Comparison of ENCODE assay signal across 9 cellular contexts in the genomic region with DNA sequence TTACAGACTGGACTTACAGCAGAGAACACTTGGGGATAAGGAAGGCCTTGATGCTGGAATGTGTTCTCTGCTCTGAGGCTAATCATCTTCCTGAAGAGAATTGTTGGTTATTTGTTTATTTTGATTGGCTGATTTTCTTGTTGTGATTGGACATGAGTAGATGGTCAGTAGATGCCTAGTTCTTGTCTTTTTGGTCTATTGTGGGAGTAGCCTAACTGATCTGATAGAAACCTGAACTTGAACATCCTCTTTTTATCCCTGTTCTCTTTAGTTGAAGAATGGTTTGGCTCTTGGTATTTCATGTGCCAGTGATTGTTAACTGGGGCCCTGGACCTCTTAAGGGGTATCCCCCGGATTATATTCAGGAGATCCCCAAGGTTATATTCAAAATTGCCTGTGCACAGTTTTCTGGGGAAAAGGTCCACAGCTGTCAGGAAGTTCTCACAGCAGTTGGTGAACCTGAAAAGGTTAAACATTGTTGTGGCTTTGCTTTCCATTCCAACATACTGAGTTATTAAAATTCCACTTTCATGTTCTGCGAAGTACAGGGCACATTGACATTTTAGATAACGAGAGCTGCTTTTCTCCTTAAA. TPM values are rescaled to one million over a fixed set of nuclear protein-coding genes. Genes with fewer than 3 reads are reported as not detected.
DNase-seq lines count a peak whose midpoint lies in the region; TF ChIP-seq lines count a peak whose summit lies in the region.
"Had no signal": no experiment of that assay in that cellular context is flagged by ENCODE, and none has a peak within 500 bp of the region (broad histone marks: within the 10 kb centered on the region; RNA-seq: fewer than 3 reads in every experiment).

No MANE protein-coding gene starts in this region.

- in situ Hi-C loops in mammary epithelial cell (cut with MboI; ENCODE audit: low sequenced_read_pairs in 2 of 2): no loop called here

- WGBS in mammary epithelial cell (ENCODE audit: low coverage, missing lambda C conversion rate): 34% methylated on average over 3 of the region's 3 CpGs

- peaks cover 28% of the 10 kb centered on the region for H3K79me2 ChIP-seq in mammary epithelial cell (ENCODE audit: insufficient read depth, low read length)

- no peak overlapping the region for H3K27ac ChIP-seq in mammary epithelial cell (ENCODE audit: insufficient read depth, low read depth, low read length)

- no TSS peak for BruUV-seq in mammary epithelial cell (replicated peaks; lab: Mats Ljungman, UMichigan)

- peak; percentile 39 for DNase-seq in GM12865 (ENCODE audit: low read depth)
- DNase-seq in mammary epithelial cell: peak; percentile 25
- peak; percentile 18 for DNase-seq in pons (ENCODE audit: low spot score)
- no peak for DNase-seq in C1 segment of cervical spinal cord (lab: John Stamatoyannopoulos, UW)
- no peak for DNase-seq in hepatic stellate cell (ENCODE audit: low spot score)
- DNase-seq in NCI-H2196 treated with DMSO at 0.1 percent for 48 hours (lab: John Stamatoyannopoulos, UW; ENCODE audit: unreplicated experiment): no peak
- no peak for DNase-seq in effector CD8-positive, alpha-beta T cell (lab: John Stamatoyannopoulos, UW)
- DNase-seq: activated T-cell treated with anti-CD3 and anti-CD28 coated beads, Interleukin-2, amount 50 U/mL, for 1 hour had no signal

- H3K36me3 ChIP-seq in mammary epithelial cell (ENCODE audit: insufficient read depth, low read length): no peaks in the 10 kb centered on the region

- intact Hi-C loops in mammary epithelial cell (cut with micrococcal nuclease): no loop called here

- H3K27me3 ChIP-seq in mammary epithelial cell (ENCODE audit: insufficient read depth, low read length): no peaks in the 10 kb centered on the region

- TF ChIP-seq EP300 in Ishikawa (IDR thresholded peaks at IDR 0.05; ENCODE audit: borderline replicate concordance): peak; percentile 51; the same call in 1 of the 2 replicates

- no peaks in the 10 kb centered on the region for H3K9me3 ChIP-seq in mammary epithelial cell (replicated peaks; ENCODE audit: insufficient read depth, low read length)

- CTCF ChIA-PET in mammary epithelial cell (lab: Charles Lee; ENCODE audit: low non-redundant PET): no interaction called here

- H2AFZ ChIP-seq in mammary epithelial cell (ENCODE audit: low read depth, low read length): no peak overlapping the region

- TF ChIP-seq CTCF in GM12865 (IDR thresholded peaks at IDR 0.05; ENCODE audit: insufficient read depth, low read depth, low read length, missing control alignments): no peak
- no peak for TF ChIP-seq CTCF in mammary epithelial cell (conservative IDR thresholded peaks at IDR 0.05 in 1 of 2, IDR thresholded peaks at IDR 0.05 in 1 of 2; ENCODE audit: extremely low read depth in 1 of 2, insufficient read depth in 1 of 2, low read depth in 1 of 2, low read length in 2 of 2)

- H3K4me3 ChIP-seq in GM12865 (ENCODE audit: low read depth, low read length) (no peak overlapping the region; the same call in 1 of the 2 replicates), mammary epithelial cell (replicated peaks in 1 of 3; ENCODE audit: insufficient read depth in 1 of 3, low read depth in 2 of 3, low read length in 3 of 3) (no peak overlapping the region)

- H4K20me1 ChIP-seq in mammary epithelial cell (ENCODE audit: insufficient read depth, low read length): no peaks in the 10 kb centered on the region

- peak overlapping the region; percentile 13 for H3K4me2 ChIP-seq in mammary epithelial cell (ENCODE audit: insufficient read depth, low read depth, low read length)

- peaks cover 11% of the 10 kb centered on the region for H3K4me1 ChIP-seq in mammary epithelial cell (ENCODE audit: insufficient read depth, low read length)

- 0 out of 2 replicates have a peak, but pooled peaks have one; percentile 4 for TF ChIP-seq RAD21 in Ishikawa (IDR thresholded peaks at IDR 0.05; ENCODE audit: low read depth)

- dilution Hi-C loops in mammary epithelial cell (cut with HindIII; ENCODE audit: low sequenced_read_pairs): no loop called here

- H3K9ac ChIP-seq in mammary epithelial cell (ENCODE audit: insufficient read depth, low read length): no peak overlapping the region

TF ChIP-seq in Ishikawa, 13 proteins besides CTCF, POLR2A, EP300 and RAD21:
- peak; percentile 14; the same call in 1 of the 2 replicates for TF ChIP-seq FOXM1 (IDR thresholded peaks at IDR 0.05; ENCODE audit: borderline replicate concordance, low read depth)
- TF ChIP-seq TEAD4 (IDR thresholded peaks at IDR 0.05): peak; percentile 76
- TF ChIP-seq NFIC (IDR thresholded peaks at IDR 0.05): no peak
- TF ChIP-seq TCF12 (IDR thresholded peaks at IDR 0.05; ENCODE audit: low read depth): peak; percentile 41; the same call in 1 of the 2 replicates

RNA-seq across cellular contexts. Expression of a gene that starts 13.6 kb away (rescaled TPM):
- 10 to 100 TPM; 41.0 to 63.8 TPM for total RNA-seq in mammary epithelial cell
- polyA plus RNA-seq in mammary epithelial cell: 35.3 TPM
- polyA minus RNA-seq in mammary epithelial cell: 56.5 TPM

Comparison
In these comparisons a context has a peak if more than half of its experiments do, and no peak if none do; other contexts are left out.
1. DNase-seq: peak in GM12865 (single experiment), mammary epithelial cell (single experiment) and pons (single experiment); none in C1 segment of cervical spinal cord (0 of 14), hepatic stellate cell (single experiment), NCI-H2196 treated with DMSO at 0.1 percent for 48 hours (single experiment) and effector CD8-positive, alpha-beta T cell (single experiment).